Comparison of ENCODE assay signal across 26 cellular contexts in genomic region chr10:30355601-30356000, GRCh38.
"Had no signal": no experiment of that assay in that cellular context is flagged by ENCODE, and none has a peak within 500 bp of the region (broad histone marks: within the 10 kb centered on the region; RNA-seq: fewer than 3 reads in every experiment).

No MANE protein-coding gene starts in this region.

- H3K9me3 Mint-ChIP-seq: dendritic cell treated with granulocyte-macrophage colony-stimulating factor and Interleukin-4, amounts not matched to agents 40 ng/mL and 50 ng/mL, for 4 days; effector memory CD8-positive, alpha-beta T cell; endodermal cell; immature natural killer cell; mesothelial cell of epicardium had no signal

- H3K4me3 Mint-ChIP-seq: dendritic cell treated with granulocyte-macrophage colony-stimulating factor and Interleukin-4, amounts not matched to agents 40 ng/mL and 50 ng/mL, for 4 days; effector memory CD8-positive, alpha-beta T cell; endodermal cell; immature natural killer cell; mesothelial cell of epicardium had no signal

- H3K27me3 ChIP-seq: colonic mucosa, foreskin keratinocyte, heart left ventricle, hepatocyte, left lung had no signal

- H3K36me3 ChIP-seq: colonic mucosa, gastroesophageal sphincter, heart left ventricle, left lung, lower lobe of right lung had no signal

- H3K4me3 ChIP-seq: colonic mucosa, gastroesophageal sphincter, heart left ventricle, hepatocyte, left lung, lower lobe of right lung had no signal

- H3K36me3 Mint-ChIP-seq: immature natural killer cell, mesothelial cell of epicardium had no signal

- H3K27ac Mint-ChIP-seq: dendritic cell treated with granulocyte-macrophage colony-stimulating factor and Interleukin-4, amounts not matched to agents 40 ng/mL and 50 ng/mL, for 4 days; effector memory CD8-positive, alpha-beta T cell; endodermal cell; immature natural killer cell; mesothelial cell of epicardium had no signal

- H3K9me3 ChIP-seq: colonic mucosa, gastroesophageal sphincter, heart left ventricle, left lung, lower lobe of right lung had no signal

- ATAC-seq: effector memory CD8-positive, alpha-beta T cell; esophagus mucosa; foreskin keratinocyte; gastroesophageal sphincter; heart left ventricle; left colon; left lung; left ventricle myocardium superior; lower lobe of right lung had no signal

- H2AFZ ChIP-seq: hepatocyte had no signal

- H3K4me1 Mint-ChIP-seq: immature natural killer cell had no signal

- H3K4me2 ChIP-seq: hepatocyte had no signal

- DNase-seq: colonic mucosa; cortex of kidney; effector CD8-positive, alpha-beta T cell; effector memory CD8-positive, alpha-beta T cell; endodermal cell; erythroblast; foreskin keratinocyte; heart left ventricle; hypothalamus; immature natural killer cell; islet precursor cell; kidney; kidney glomerular epithelial cell; left colon; left ventricle myocardium superior; lower lobe of right lung; mesenchymal stem cell had no signal

- FAIRE-seq: endometrium, frontal cortex, kidney had no signal

- H3K27ac ChIP-seq: colonic mucosa, epithelial cell of prostate, foreskin keratinocyte, gastroesophageal sphincter, heart left ventricle, hepatocyte, left lung, lower lobe of right lung had no signal

- H3K4me1 ChIP-seq: colonic mucosa, foreskin keratinocyte, gastroesophageal sphincter, heart left ventricle, lower lobe of right lung had no signal
